Comparison of ENCODE assay signal across 22 cellular contexts in the genomic region with DNA sequence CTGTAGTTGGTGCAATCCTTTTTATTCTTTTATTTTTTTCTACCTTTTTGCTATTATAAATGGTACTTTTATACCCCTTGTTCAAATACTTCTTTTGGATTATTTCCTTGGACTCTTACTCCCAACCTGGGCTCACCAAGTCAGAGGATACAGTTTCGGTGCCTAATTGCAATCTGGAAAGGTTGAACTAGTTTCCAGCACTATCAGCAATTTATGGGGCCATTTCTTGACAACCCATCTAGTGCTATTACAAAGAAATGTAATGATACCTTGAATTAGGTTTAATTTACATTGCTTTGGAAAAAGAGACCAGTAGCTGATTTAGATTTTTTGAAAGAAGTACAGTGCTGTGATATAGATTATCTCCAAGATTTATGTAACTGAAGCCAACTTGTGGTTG.
"Had no signal": no experiment of that assay in that cellular context is flagged by ENCODE, and none has a peak within 500 bp of the region (broad histone marks: within the 10 kb centered on the region; RNA-seq: fewer than 3 reads in every experiment).

No MANE protein-coding gene starts in this region.

- H3K9me3 Mint-ChIP-seq: activated naive CD4-positive, alpha-beta T cell treated with anti-CD3 and anti-CD28 coated beads, Interleukin-2, amount 10 ng/mL, durations not matched to agents 7 days and 5 days; activated T-cell treated with anti-CD3 and anti-CD28 coated beads, Interleukin-2, amount 50 U/mL, for 4 hours; dendritic cell treated with granulocyte-macrophage colony-stimulating factor and Interleukin-4, amounts not matched to agents 40 ng/mL and 50 ng/mL, for 4 days; nephron had no signal

- H3K4me3 Mint-ChIP-seq: activated naive CD4-positive, alpha-beta T cell treated with anti-CD3 and anti-CD28 coated beads, Interleukin-2, amount 10 ng/mL, durations not matched to agents 7 days and 5 days; activated T-cell treated with anti-CD3 and anti-CD28 coated beads, Interleukin-2, amount 50 U/mL, for 4 hours; dendritic cell treated with granulocyte-macrophage colony-stimulating factor and Interleukin-4, amounts not matched to agents 40 ng/mL and 50 ng/mL, for 4 days; nephron had no signal

- ATAC-seq: activated T-cell treated with anti-CD3 and anti-CD28 coated beads, Interleukin-2, amount 50 U/mL, for 4 hours; body of pancreas; left lobe of liver; upper lobe of right lung had no signal

- H3K9me3 ChIP-seq: body of pancreas, neutrophil, ovary, prostate gland, spleen, upper lobe of right lung had no signal

- DNase-seq: activated CD4-positive, alpha-beta T cell treated with anti-CD3 and anti-CD28 coated beads for 4 hours; activated CD4-positive, alpha-beta T cell treated with anti-CD3 and anti-CD28 coated beads, Interleukin-2, amount 50 U/mL, for 48 hours; activated CD4-positive, CD25-positive, alpha-beta regulatory T cell; activated CD8-positive, alpha-beta memory T cell treated with anti-CD3 and anti-CD28 coated beads, Interleukin-2, amount 50 U/mL, for 48 hours; activated effector memory CD4-positive, alpha-beta T cell treated with anti-CD3 and anti-CD28 coated beads, Interleukin-2, amount 50 U/mL, for 16 hours; activated naive CD4-positive, alpha-beta T cell treated with anti-CD3 and anti-CD28 coated beads, Interleukin-2, amount 10 ng/mL, durations not matched to agents 7 days and 5 days; activated T-cell treated with anti-CD3 and anti-CD28 coated beads, Interleukin-2, amount 50 U/mL, for 4 hours; body of pancreas; effector CD4-positive, alpha-beta T cell; midbrain; ovary; spleen; stimulated activated CD4-positive, alpha-beta T cell treated with anti-CD3 and anti-CD28 coated beads, Interleukin-4, amount 100 ng/mL, for 1 hour; stimulated activated naive CD4-positive, alpha-beta T cell treated with Interleukin-2 at 50 U/mL for 16 hours; upper lobe of right lung had no signal

- H3K27me3 ChIP-seq: body of pancreas, foreskin keratinocyte, neutrophil, ovary, spleen, upper lobe of right lung had no signal

- H3K27ac Mint-ChIP-seq: activated naive CD4-positive, alpha-beta T cell treated with anti-CD3 and anti-CD28 coated beads, Interleukin-2, amount 10 ng/mL, durations not matched to agents 7 days and 5 days; dendritic cell treated with granulocyte-macrophage colony-stimulating factor and Interleukin-4, amounts not matched to agents 40 ng/mL and 50 ng/mL, for 4 days; nephron had no signal

- H3K4me1 ChIP-seq: foreskin keratinocyte had no signal

- H3K27ac ChIP-seq: body of pancreas, foreskin keratinocyte, neutrophil, ovary, prostate gland, spleen, upper lobe of right lung had no signal

- H3K27me3 Mint-ChIP-seq: activated naive CD4-positive, alpha-beta T cell treated with anti-CD3 and anti-CD28 coated beads, Interleukin-2, amount 10 ng/mL, durations not matched to agents 7 days and 5 days; dendritic cell treated with granulocyte-macrophage colony-stimulating factor and Interleukin-4, amounts not matched to agents 40 ng/mL and 50 ng/mL, for 4 days had no signal

- H3K36me3 ChIP-seq: ovary, prostate gland, spleen, upper lobe of right lung had no signal

- H3K4me3 ChIP-seq: body of pancreas, lung, ovary, prostate gland, spleen, upper lobe of right lung had no signal
